ENCODE assay signal across 18 cellular contexts in genomic region chr1:197302775-197303174, GRCh38. TPM values are rescaled to one million over a fixed set of nuclear protein-coding genes. Genes with fewer than 3 reads are reported as not detected.
A peak's percentile ranks its signal among the peaks of the same experiment; 100 is the strongest.
DNase-seq lines count a peak whose midpoint lies in the region; ATAC-seq and TF ChIP-seq lines count a peak whose summit lies in the region.
"Had no signal": no experiment of that assay in that cellular context is flagged by ENCODE, and none has a peak within 500 bp of the region (broad histone marks: within the 10 kb centered on the region; RNA-seq: fewer than 3 reads in every experiment).

No MANE protein-coding gene starts in this region.

- no peaks in the 10 kb centered on the region for H3K27me3 ChIP-seq in IMR-90 (ENCODE audit: control insufficient read depth, insufficient read depth, low read length)
- H3K27me3 ChIP-seq: vagina had no signal

- no peak overlapping the region for H2BK20ac ChIP-seq in IMR-90 (ENCODE audit: low read depth, low read length)

- H4K8ac ChIP-seq in IMR-90 (ENCODE audit: low read depth in 2 of 2, low read length in 2 of 2) = no peak overlapping the region

- H3K9ac ChIP-seq in IMR-90 (ENCODE audit: low read depth, low read length) = no peak overlapping the region

- intact Hi-C loops in IMR-90 (cut with micrococcal nuclease) = no loop called here

- no peak overlapping the region for H2BK5ac ChIP-seq in IMR-90 (ENCODE audit: low read depth, low read length, poor library complexity, severe bottlenecking)

- H3K56ac ChIP-seq in IMR-90 (ENCODE audit: extremely low read depth, insufficient read depth, low read length) = no peak overlapping the region

- H3K9me3 ChIP-seq in IMR-90 (ENCODE audit: control insufficient read depth, insufficient read depth, low read length) = no peaks in the 10 kb centered on the region
- H3K9me3 ChIP-seq: Caco-2, left ventricle myocardium inferior, vagina had no signal

- ATAC-seq in IMR-90 (ENCODE audit: low read depth) (no peak), GM19395 (IDR thresholded peaks at IDR 0.05; ENCODE audit: unreplicated experiment) (no peak), HG02623 (IDR thresholded peaks at IDR 0.05; ENCODE audit: unreplicated experiment) (no peak)
- ATAC-seq: activated CD8-positive, alpha-beta T cell treated with anti-CD3 and anti-CD28 coated beads for 36 hours; Panc1 had no signal

- DNase-seq in AG20443 (ENCODE audit: low spot score) (peak; percentile 52), IMR-90 (peak; percentile 37), astrocyte of the hippocampus (ENCODE audit: low read depth, low spot score) (peak; percentile 68), kidney glomerular epithelial cell (lab: John Stamatoyannopoulos, UW) (peak; percentile 44), cerebellar cortex (ENCODE audit: low spot score) (no peak), HuH-7 (ENCODE audit: low spot score) (no peak)
- DNase-seq: activated CD8-positive, alpha-beta T cell treated with anti-CD3 and anti-CD28 coated beads for 36 hours; activated T-cell treated with anti-CD3 and anti-CD28 coated beads, Interleukin-2, amount 50 U/mL, for 48 hours; AML-193; Caco-2; Kasumi-1; left ventricle myocardium inferior; NCI-H1417; nucleus accumbens had no signal

- H2BK120ac ChIP-seq in IMR-90 (ENCODE audit: low read depth, low read length) = no peak overlapping the region

- H3K4me2 ChIP-seq in IMR-90 (ENCODE audit: low read depth, low read length) = no peak overlapping the region

- no peak overlapping the region for H3K4me3 ChIP-seq in IMR-90 (ENCODE audit: insufficient read depth, low read depth, low read length)
- H3K4me3 ChIP-seq: left ventricle myocardium inferior, vagina had no signal

- H3K18ac ChIP-seq in IMR-90 (ENCODE audit: low read depth, low read length) = no peak overlapping the region

- no peaks in the 10 kb centered on the region for H3K79me1 ChIP-seq in IMR-90 (ENCODE audit: low read depth in 1 of 2, low read length in 2 of 2)

- no peak overlapping the region for H4K5ac ChIP-seq in IMR-90 (ENCODE audit: low read depth, low read length)

- no peaks in the 10 kb centered on the region for H4K20me1 ChIP-seq in IMR-90 (ENCODE audit: insufficient read depth, low read length)

- no peak overlapping the region for H3K14ac ChIP-seq in IMR-90 (replicated peaks; ENCODE audit: low read depth, low read length)

- H2AK5ac ChIP-seq in IMR-90 (ENCODE audit: low read depth, low read length) = no peak overlapping the region

- no peak overlapping the region for H3K23ac ChIP-seq in IMR-90 (ENCODE audit: low read depth, low read length)

- H3K4ac ChIP-seq in IMR-90 (ENCODE audit: low read depth, low read length) = no peak overlapping the region

- CTCF ChIA-PET in IMR-90 (lab: Yijun Ruan, JAX) = no interaction called here

- no peak overlapping the region for H2AK9ac ChIP-seq in IMR-90 (replicated peaks; ENCODE audit: low read depth, low read length, poor library complexity)

- no peak for TF ChIP-seq CTCF in IMR-90 (conservative IDR thresholded peaks at IDR 0.05; ENCODE audit: low read depth, low read length)

- no peak overlapping the region for H2AFZ ChIP-seq in IMR-90 (replicated peaks; ENCODE audit: low read length, poor library complexity)

- no TSS peak for BruUV-seq in IMR-90 (replicated peaks; lab: Mats Ljungman, UMichigan)

- no peak for TF ChIP-seq RAD21 in IMR-90 (IDR thresholded peaks at IDR 0.05; ENCODE audit: low read length)

- dilution Hi-C loops in IMR-90 (cut with HindIII; ENCODE audit: low sequenced_read_pairs, unreplicated experiment) = no loop called here

- in situ Hi-C loops in IMR-90 (cut with MboI; ENCODE audit: low sequenced_read_pairs) = no loop called here

- H3K4me1 ChIP-seq in IMR-90 (ENCODE audit: control insufficient read depth, insufficient read depth, low read length) = no peaks in the 10 kb centered on the region
- H3K4me1 ChIP-seq: Caco-2, left ventricle myocardium inferior, vagina had no signal

- POLR2A ChIA-PET in IMR-90 (lab: Charles Lee; ENCODE audit: unreplicated experiment) = no interaction called here

- no peak overlapping the region for H3K27ac ChIP-seq in IMR-90 (ENCODE audit: insufficient read depth, low read length)
- H3K27ac ChIP-seq: left ventricle myocardium inferior, vagina had no signal

- no peak for TF ChIP-seq POLR2A in IMR-90 (IDR thresholded peaks at IDR 0.05; ENCODE audit: low read depth, low read length)

- H3K36me3 ChIP-seq in IMR-90 (ENCODE audit: control insufficient read depth, insufficient read depth, low read length) = no peaks in the 10 kb centered on the region
- H3K36me3 ChIP-seq: left ventricle myocardium inferior, vagina had no signal

- H4K91ac ChIP-seq in IMR-90 (ENCODE audit: insufficient read depth, low read depth, low read length) = no peak overlapping the region

- H2BK15ac ChIP-seq in IMR-90 (ENCODE audit: low read depth, low read length) = no peak overlapping the region

- no peaks in the 10 kb centered on the region for H3K9me1 ChIP-seq in IMR-90 (ENCODE audit: insufficient read depth, low read length)

TF ChIP-seq in IMR-90, 13 proteins besides CTCF, POLR2A, EP300 and RAD21:
- no peak for TF ChIP-seq NFE2L2 (IDR thresholded peaks at IDR 0.05; ENCODE audit: low read depth, low read length)
- TF ChIP-seq, protein P1, sequence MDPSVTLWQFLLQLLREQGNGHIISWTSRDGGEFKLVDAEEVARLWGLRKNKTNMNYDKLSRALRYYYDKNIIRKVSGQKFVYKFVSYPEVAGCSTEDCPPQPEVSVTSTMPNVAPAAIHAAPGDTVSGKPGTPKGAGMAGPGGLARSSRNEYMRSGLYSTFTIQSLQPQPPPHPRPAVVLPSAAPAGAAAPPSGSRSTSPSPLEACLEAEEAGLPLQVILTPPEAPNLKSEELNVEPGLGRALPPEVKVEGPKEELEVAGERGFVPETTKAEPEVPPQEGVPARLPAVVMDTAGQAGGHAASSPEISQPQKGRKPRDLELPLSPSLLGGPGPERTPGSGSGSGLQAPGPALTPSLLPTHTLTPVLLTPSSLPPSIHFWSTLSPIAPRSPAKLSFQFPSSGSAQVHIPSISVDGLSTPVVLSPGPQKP (IDR thresholded peaks at IDR 0.05; ENCODE audit: borderline replicate concordance, low read depth, low read length) = no peak
- no peak for TF ChIP-seq RFX5 (IDR thresholded peaks at IDR 0.05; ENCODE audit: low read depth, low read length)
- TF ChIP-seq BHLHE40 (IDR thresholded peaks at IDR 0.05; ENCODE audit: low read depth, low read length) = no peak
- no peak for TF ChIP-seq CEBPB (IDR thresholded peaks at IDR 0.05; ENCODE audit: low read depth, low read length)
- TF ChIP-seq MAZ (IDR thresholded peaks at IDR 0.05; ENCODE audit: borderline replicate concordance, low read depth, low read length) = no peak
- no peak for TF ChIP-seq FOS (IDR thresholded peaks at IDR 0.05; ENCODE audit: low read depth, low read length)
- no peak for TF ChIP-seq MAFK (IDR thresholded peaks at IDR 0.05; ENCODE audit: low read depth, low read length)
- no peak for TF ChIP-seq CHD1 (IDR thresholded peaks at IDR 0.05; ENCODE audit: low read depth, low read length)
- TF ChIP-seq MXI1 (IDR thresholded peaks at IDR 0.05; ENCODE audit: borderline replicate concordance, low read depth, low read length) = no peak
- TF ChIP-seq RCOR1 (IDR thresholded peaks at IDR 0.05; ENCODE audit: insufficient replicate concordance, low read length) = no peak
- TF ChIP-seq SMC3 (IDR thresholded peaks at IDR 0.05; ENCODE audit: low read depth, low read length) = no peak
- TF ChIP-seq, protein P2, sequence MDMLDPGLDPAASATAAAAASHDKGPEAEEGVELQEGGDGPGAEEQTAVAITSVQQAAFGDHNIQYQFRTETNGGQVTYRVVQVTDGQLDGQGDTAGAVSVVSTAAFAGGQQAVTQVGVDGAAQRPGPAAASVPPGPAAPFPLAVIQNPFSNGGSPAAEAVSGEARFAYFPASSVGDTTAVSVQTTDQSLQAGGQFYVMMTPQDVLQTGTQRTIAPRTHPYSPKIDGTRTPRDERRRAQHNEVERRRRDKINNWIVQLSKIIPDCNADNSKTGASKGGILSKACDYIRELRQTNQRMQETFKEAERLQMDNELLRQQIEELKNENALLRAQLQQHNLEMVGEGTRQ (IDR thresholded peaks at IDR 0.05; ENCODE audit: low read depth, low read length) = no peak
TF ChIP-seq in IMR-90: peak in this region for 0.

RNA-seq across cellular contexts. Expression of gene CRB1, which starts 34.7 kb away (rescaled TPM):
- under 0.01 TPM in 1 of 2 replicates, not detected in the other for total RNA-seq in IMR-90 (2012; rRNA removed)
- polyA plus RNA-seq in IMR-90 (2012; rRNA removed) = not detected in 2 replicates
- not detected in 2 replicates for polyA plus RNA-seq in IMR-90 (2012; cell fraction: cytosol; rRNA removed)
- 0.02 and 0.05 TPM in 2 replicates for polyA plus RNA-seq in IMR-90 (2012; cell fraction: nucleus; rRNA removed; ENCODE audit: low replicate concordance)
- total RNA-seq: activated CD8-positive, alpha-beta T cell treated with anti-CD3 and anti-CD28 coated beads for 36 hours; Caco-2; vagina had no signal

Comparison
In these comparisons a context has a peak if more than half of its experiments do, and no peak if none do; other contexts are left out.
1. DNase-seq: peak in AG20443 (single experiment), IMR-90 (single experiment), astrocyte of the hippocampus (single experiment) and kidney glomerular epithelial cell (single experiment); none in cerebellar cortex (single experiment) and HuH-7 (single experiment).